ENCODE assay signal across 1 cellular context in the genomic region with DNA sequence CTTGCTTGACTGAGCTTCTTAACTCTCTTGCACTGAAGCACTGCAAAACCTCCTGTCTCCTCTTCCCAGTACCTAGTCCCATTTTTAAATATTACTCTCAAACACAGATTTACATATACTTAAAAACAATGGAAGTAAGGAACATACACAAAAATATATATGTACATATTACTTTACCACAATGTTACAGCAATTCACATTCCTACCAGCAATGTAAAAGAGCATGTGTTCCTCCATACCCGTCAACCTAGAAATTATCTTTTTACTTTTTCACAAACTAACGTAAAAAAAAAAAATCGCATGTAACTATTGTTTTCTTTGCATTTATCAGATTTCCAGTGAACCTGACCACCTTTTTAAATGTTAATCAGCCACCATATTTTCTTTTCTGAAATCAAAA.
TF ChIP-seq lines count a peak whose summit lies in the region.

No MANE protein-coding gene starts in this region.

TF ChIP-seq in IMR-90, 13 proteins besides CTCF, POLR2A, EP300 and RAD21 (continued from another document):
- TF ChIP-seq, protein P1, sequence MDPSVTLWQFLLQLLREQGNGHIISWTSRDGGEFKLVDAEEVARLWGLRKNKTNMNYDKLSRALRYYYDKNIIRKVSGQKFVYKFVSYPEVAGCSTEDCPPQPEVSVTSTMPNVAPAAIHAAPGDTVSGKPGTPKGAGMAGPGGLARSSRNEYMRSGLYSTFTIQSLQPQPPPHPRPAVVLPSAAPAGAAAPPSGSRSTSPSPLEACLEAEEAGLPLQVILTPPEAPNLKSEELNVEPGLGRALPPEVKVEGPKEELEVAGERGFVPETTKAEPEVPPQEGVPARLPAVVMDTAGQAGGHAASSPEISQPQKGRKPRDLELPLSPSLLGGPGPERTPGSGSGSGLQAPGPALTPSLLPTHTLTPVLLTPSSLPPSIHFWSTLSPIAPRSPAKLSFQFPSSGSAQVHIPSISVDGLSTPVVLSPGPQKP (IDR thresholded peaks at IDR 0.05; ENCODE audit: borderline replicate concordance, low read depth, low read length), result no peak
- TF ChIP-seq MAZ (IDR thresholded peaks at IDR 0.05; ENCODE audit: borderline replicate concordance, low read depth, low read length) (no peak), SMC3 (IDR thresholded peaks at IDR 0.05; ENCODE audit: low read depth, low read length) (no peak), BHLHE40 (IDR thresholded peaks at IDR 0.05; ENCODE audit: low read depth, low read length) (no peak), MXI1 (IDR thresholded peaks at IDR 0.05; ENCODE audit: borderline replicate concordance, low read depth, low read length) (no peak), CHD1 (IDR thresholded peaks at IDR 0.05; ENCODE audit: low read depth, low read length) (no peak), RCOR1 (IDR thresholded peaks at IDR 0.05; ENCODE audit: insufficient replicate concordance, low read length) (no peak), NFE2L2 (IDR thresholded peaks at IDR 0.05; ENCODE audit: low read depth, low read length) (no peak)
